10 cellular contexts compared by ENCODE assay signal in the genomic region with DNA sequence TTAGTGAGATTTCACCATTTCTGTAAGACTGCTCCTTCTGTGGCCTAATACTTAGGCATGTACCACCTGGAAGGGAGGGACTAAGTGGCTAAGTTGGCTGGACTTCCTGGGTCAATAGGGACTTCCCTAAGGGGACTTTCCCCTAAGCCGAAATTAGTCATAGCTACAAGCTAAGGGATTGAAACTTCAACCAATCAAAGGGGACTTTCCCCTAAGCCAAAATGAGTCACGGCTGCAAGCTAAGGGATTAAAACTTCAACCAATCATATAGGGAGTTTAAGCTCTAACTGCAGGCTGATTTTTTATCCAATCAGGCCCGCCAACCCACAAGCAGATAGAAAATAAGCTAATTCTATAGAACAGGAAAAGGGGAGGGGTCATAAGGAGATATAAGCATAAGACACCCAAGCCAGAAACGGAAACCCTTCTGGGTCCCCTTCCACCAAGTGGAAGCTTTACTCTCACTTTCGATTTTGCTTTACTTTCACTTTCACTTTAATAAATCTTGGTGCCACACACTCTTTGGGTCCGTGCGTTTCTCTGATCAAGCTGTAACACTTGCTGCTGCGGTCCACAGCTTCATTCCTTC.
DNase-seq lines count a peak whose midpoint lies in the region; ATAC-seq and TF ChIP-seq lines count a peak whose summit lies in the region.
"Had no signal": no experiment of that assay in that cellular context is flagged by ENCODE, and none has a peak within 500 bp of the region (broad histone marks: within the 10 kb centered on the region; RNA-seq: fewer than 3 reads in every experiment).

No MANE protein-coding gene starts in this region.

- H3K9me3 ChIP-seq in transverse colon: no peaks in the 10 kb centered on the region

- H3K27ac ChIP-seq in transverse colon: no peak overlapping the region

- no peaks in the 10 kb centered on the region for H3K9me3 Mint-ChIP-seq in effector memory CD8-positive, alpha-beta T cell

- peak overlapping the region; percentile 53 to 85 for H3K27ac Mint-ChIP-seq in effector memory CD8-positive, alpha-beta T cell
- H3K27ac Mint-ChIP-seq: activated naive CD8-positive, alpha-beta T cell had no signal

- in situ Hi-C loops in transverse colon (cut with MboI; ENCODE audit: low pct_ligation_motif_present in 1 of 4, low pct_unique_long_range_greater_than_20kb in 1 of 4, low sequenced_read_pairs in 3 of 4): no loop called here

- H3K27me3 ChIP-seq in transverse colon: no peaks in the 10 kb centered on the region

- ATAC-seq in GM18517 (IDR thresholded peaks at IDR 0.05; ENCODE audit: unreplicated experiment): peak; percentile 71
- peak; percentile 78 for ATAC-seq in GM21576 (IDR thresholded peaks at IDR 0.05; ENCODE audit: unreplicated experiment)
- ATAC-seq in HG03575 (IDR thresholded peaks at IDR 0.05; ENCODE audit: extremely low read depth, insufficient number of reproducible peaks, low FRiP score, unreplicated experiment): peak; percentile 58
- ATAC-seq in effector memory CD8-positive, alpha-beta T cell (replicated peaks): peak; percentile 56
- ATAC-seq: HCT116 had no signal

- no peaks in the 10 kb centered on the region for H3K4me1 ChIP-seq in transverse colon

- no peak for TF ChIP-seq POLR2A in transverse colon (IDR thresholded peaks at IDR 0.05)

- peak in 2 of 3 experiments; percentile 1 to 9 for DNase-seq in effector memory CD8-positive, alpha-beta T cell
- no peak for DNase-seq in transverse colon
- DNase-seq in NCI-H345 (lab: John Stamatoyannopoulos, UW): no peak
- no peak for DNase-seq in stimulated activated naive CD4-positive, alpha-beta T cell treated with Interleukin-2 at 50 U/mL for 16 hours (lab: John Stamatoyannopoulos, UW)
- DNase-seq in NOMO-1 treated with dmso at 0.1 percent for 144 hours (lab: John Stamatoyannopoulos, UW; ENCODE audit: unreplicated experiment): no peak

- intact Hi-C loops in transverse colon (cut with DNase I; ENCODE audit: low total_unique reads): no loop called here

- H3K27me3 Mint-ChIP-seq in effector memory CD8-positive, alpha-beta T cell: no peaks in the 10 kb centered on the region
- H3K27me3 Mint-ChIP-seq: activated naive CD8-positive, alpha-beta T cell had no signal

- H3K4me3 Mint-ChIP-seq in effector memory CD8-positive, alpha-beta T cell: peak overlapping the region in 1 of 2 donors; percentile 55
- H3K4me3 Mint-ChIP-seq: activated naive CD8-positive, alpha-beta T cell had no signal

- 67% methylated on average over 8 of the region's 8 CpGs; no CpG with 5 or more reads in 1 of the 2 donors for WGBS in transverse colon (ENCODE audit: low coverage in 1 of 2), 2 donors

- no peaks in the 10 kb centered on the region for H3K36me3 ChIP-seq in transverse colon

- H3K36me3 Mint-ChIP-seq in effector memory CD8-positive, alpha-beta T cell (ENCODE audit: insufficient read depth): no peaks in the 10 kb centered on the region
- H3K36me3 Mint-ChIP-seq: activated naive CD8-positive, alpha-beta T cell had no signal

- no peak for TF ChIP-seq EP300 in transverse colon (IDR thresholded peaks at IDR 0.05; ENCODE audit: low read depth)

- peaks cover 0 to 4% of the 10 kb centered on the region in 2 donors for H3K4me1 Mint-ChIP-seq in effector memory CD8-positive, alpha-beta T cell (ENCODE audit: low read depth in 2 of 2)

- H3K4me3 ChIP-seq in transverse colon: no peak overlapping the region

- TF ChIP-seq CTCF in transverse colon (IDR thresholded peaks at IDR 0.05): no peak

Comparison
In these comparisons a context has a peak if more than half of its experiments do, and no peak if none do; other contexts are left out.
1. DNase-seq: peak in effector memory CD8-positive, alpha-beta T cell (2 of 3); none in transverse colon (single experiment), NCI-H345 (single experiment), stimulated activated naive CD4-positive, alpha-beta T cell treated with Interleukin-2 at 50 U/mL for 16 hours (single experiment) and NOMO-1 treated with dmso at 0.1 percent for 144 hours (single experiment).
2. Peak in every context shown above with its lines, with median percentiles within 50 percentile points of each other: ATAC-seq.